In genomic region chr7:133475655-133476054, GRCh38 we compare ENCODE assay signal across 10 cellular contexts.
"Had no signal": no experiment of that assay in that cellular context is flagged by ENCODE, and none has a peak within 500 bp of the region (broad histone marks: within the 10 kb centered on the region; RNA-seq: fewer than 3 reads in every experiment).

No MANE protein-coding gene starts in this region.

- FAIRE-seq: HepG2 had no signal

- H3K4me3 ChIP-seq: GM23248, HAP-1 had no signal

- H3K9ac ChIP-seq: GM23248 had no signal

- ATAC-seq: HCT116, HepG2 had no signal

- DNase-seq: GM23248, GOT3, H7, HFFc6, KBM-7 had no signal

- H3K9me3 ChIP-seq: HAP-1 had no signal

- H3K27me3 Mint-ChIP-seq: IgD-negative memory B cell had no signal

- H3K4me3 Mint-ChIP-seq: HFFc6, IgD-negative memory B cell had no signal

- H3K27ac Mint-ChIP-seq: HFFc6, IgD-negative memory B cell had no signal

- H3K27ac ChIP-seq: GM23248, HL-60 had no signal

- H2AFZ ChIP-seq: GM23248 had no signal

- H3K9me3 Mint-ChIP-seq: HFFc6 had no signal

- H3K36me3 ChIP-seq: HAP-1 had no signal
